20 cellular contexts compared by ENCODE assay signal in the genomic region with DNA sequence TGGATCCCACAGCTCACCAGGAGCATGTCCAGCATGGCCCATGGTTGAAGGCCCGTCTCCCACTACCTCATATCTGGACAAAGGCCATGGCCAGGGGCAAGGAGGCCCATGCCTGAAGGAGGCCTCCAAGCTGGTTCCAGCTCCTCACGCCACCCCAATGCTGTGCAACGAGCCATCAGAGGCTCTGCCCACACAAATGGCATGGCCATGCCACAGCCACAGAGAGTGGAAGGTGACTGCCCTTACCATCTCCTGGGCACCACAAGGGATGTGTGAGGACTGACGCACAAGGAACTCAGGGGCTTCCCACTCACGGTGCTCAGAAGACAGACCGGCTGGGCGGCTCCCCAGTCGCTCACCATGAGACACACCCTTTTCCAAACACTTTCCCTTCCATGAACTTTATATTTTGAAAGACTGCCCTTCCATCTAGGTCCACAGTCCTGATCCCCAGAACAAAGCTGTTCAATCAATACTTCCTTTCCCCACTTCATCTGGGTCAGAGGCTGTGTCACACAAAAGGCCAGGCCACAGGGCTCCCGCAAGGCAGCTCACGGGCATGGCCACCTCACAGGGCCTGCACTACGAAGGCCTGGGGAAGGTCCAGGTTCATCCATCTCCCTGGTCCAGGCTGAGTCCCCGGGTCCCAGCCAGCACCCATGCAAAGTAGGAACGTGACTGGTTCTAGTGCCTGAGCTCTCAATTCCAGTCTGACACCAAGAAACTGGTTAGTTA.
"Had no signal": no experiment of that assay in that cellular context is flagged by ENCODE, and none has a peak within 500 bp of the region (broad histone marks: within the 10 kb centered on the region; RNA-seq: fewer than 3 reads in every experiment).

No MANE protein-coding gene starts in this region.

- H3K27me3 Mint-ChIP-seq: dendritic cell treated with granulocyte-macrophage colony-stimulating factor and Interleukin-4, amounts not matched to agents 40 ng/mL and 50 ng/mL, for 4 days; effector memory CD8-positive, alpha-beta T cell; type B pancreatic cell had no signal

- H3K4me1 ChIP-seq: esophagus squamous epithelium, sigmoid colon, suprapubic skin, thyroid gland had no signal

- H2AFZ ChIP-seq: hepatocyte had no signal

- H3K9me3 ChIP-seq: esophagus squamous epithelium, sigmoid colon, suprapubic skin, thyroid gland had no signal

- DNase-seq: effector memory CD8-positive, alpha-beta T cell; esophagus squamous epithelium; foreskin fibroblast; head of caudate nucleus; kidney; left cardiac atrium; mammary epithelial cell; sigmoid colon; stimulated activated CD4-positive, alpha-beta T cell treated with anti-CD3 and anti-CD28 coated beads, Interleukin-12 subunit alpha, Interleukin-12 subunit beta, amount 100 ng/mL, for 4 hours; stimulated activated CD4-positive, alpha-beta T cell treated with anti-CD3 and anti-CD28 coated beads, Interleukin-2, amount 100 ng/mL, for 48 hours; stimulated activated naive CD8-positive, alpha-beta T cell treated with anti-CD3 and anti-CD28 coated beads, Interleukin-15, Interleukin-2, amounts not matched to agents 100 U/mL and 50 U/mL, for 24 hours; thyroid gland had no signal

- H3K4me1 Mint-ChIP-seq: mesothelial cell of epicardium, nephron had no signal

- H3K4me3 ChIP-seq: esophagus squamous epithelium, hepatocyte, sigmoid colon, skin epidermis, suprapubic skin, thyroid gland had no signal

- H3K27me3 ChIP-seq: esophagus squamous epithelium, hepatocyte, sigmoid colon, suprapubic skin, thyroid gland had no signal

- H3K79me2 ChIP-seq: hepatocyte had no signal

- H3K4me2 ChIP-seq: hepatocyte had no signal

- ATAC-seq: effector memory CD8-positive, alpha-beta T cell; left cardiac atrium; stimulated activated naive CD8-positive, alpha-beta T cell treated with anti-CD3 and anti-CD28 coated beads, Interleukin-15, Interleukin-2, amounts not matched to agents 100 U/mL and 50 U/mL, for 24 hours had no signal

- H3K4me3 Mint-ChIP-seq: dendritic cell treated with granulocyte-macrophage colony-stimulating factor and Interleukin-4, amounts not matched to agents 40 ng/mL and 50 ng/mL, for 4 days; effector memory CD8-positive, alpha-beta T cell; mesothelial cell of epicardium; nephron; type B pancreatic cell had no signal

- H3K9me3 Mint-ChIP-seq: dendritic cell treated with granulocyte-macrophage colony-stimulating factor and Interleukin-4, amounts not matched to agents 40 ng/mL and 50 ng/mL, for 4 days; effector memory CD8-positive, alpha-beta T cell; mesothelial cell of epicardium; nephron; type B pancreatic cell had no signal

- H3K27ac ChIP-seq: epithelial cell of prostate, esophagus squamous epithelium, hepatocyte, sigmoid colon, skin epidermis, suprapubic skin, thyroid gland had no signal

- H3K27ac Mint-ChIP-seq: dendritic cell treated with granulocyte-macrophage colony-stimulating factor and Interleukin-4, amounts not matched to agents 40 ng/mL and 50 ng/mL, for 4 days; mesothelial cell of epicardium; nephron; type B pancreatic cell had no signal
